Comparison of ENCODE assay signal across 8 cellular contexts in genomic region chrX:11759172-11759460, GRCh38. TPM values are rescaled to one million over a fixed set of nuclear protein-coding genes. Genes with fewer than 3 reads are reported as not detected.
DNase-seq lines count a peak whose midpoint lies in the region; ATAC-seq and TF ChIP-seq lines count a peak whose summit lies in the region.

No MANE protein-coding gene starts in this region.

- no peaks in the 10 kb centered on the region for H3K27me3 ChIP-seq in HCT116 (ENCODE audit: insufficient read depth, low read length)

- H3K36me3 Mint-ChIP-seq in activated CD8-positive, alpha-beta T cell treated with anti-CD3 and anti-CD28 coated beads for 36 hours (ENCODE audit: low read depth): peaks cover 33% of the 10 kb centered on the region
- peaks cover 54% of the 10 kb centered on the region for H3K36me3 Mint-ChIP-seq in stimulated activated effector memory CD8-positive, alpha-beta T cell treated with anti-CD3 and anti-CD28 coated beads, Interleukin-12 subunit alpha, Interleukin-12 subunit beta, amount 100 ng/mL, for 72 hours

- H3K9ac ChIP-seq in HCT116 (ENCODE audit: low read length): peak overlapping the region; percentile 74

- peak overlapping the region; percentile 44 for H3K27ac ChIP-seq in HCT116 (ENCODE audit: low read depth, low read length)

- peak overlapping the region; percentile 99 for H3K27ac Mint-ChIP-seq in activated CD8-positive, alpha-beta T cell treated with anti-CD3 and anti-CD28 coated beads for 36 hours
- H3K27ac Mint-ChIP-seq in stimulated activated effector memory CD8-positive, alpha-beta T cell treated with anti-CD3 and anti-CD28 coated beads, Interleukin-12 subunit alpha, Interleukin-12 subunit beta, amount 100 ng/mL, for 72 hours: peak overlapping the region; percentile 97

- DNase-seq in HCT116 (ENCODE audit: low read depth, low spot score): no peak
- DNase-seq in activated CD8-positive, alpha-beta T cell treated with anti-CD3 and anti-CD28 coated beads for 36 hours: no peak
- DNase-seq in stimulated activated effector memory CD8-positive, alpha-beta T cell treated with anti-CD3 and anti-CD28 coated beads, Interleukin-12 subunit alpha, Interleukin-12 subunit beta, amount 100 ng/mL, for 72 hours (ENCODE audit: low spot score in 2 of 2): peak in 1 of 2 donors; percentile 65
- no peak for DNase-seq in stimulated activated CD8-positive, alpha-beta memory T cell treated with anti-CD3 and anti-CD28 coated beads, Interleukin-4, amount 100 ng/mL, for 48 hours

- intact Hi-C loops in HCT116 (cut with micrococcal nuclease): no loop called here
- intact Hi-C loops in activated CD8-positive, alpha-beta T cell treated with anti-CD3 and anti-CD28 coated beads for 36 hours (cut with micrococcal nuclease): no loop called here

- peak overlapping the region; percentile 91 for H3K4me3 Mint-ChIP-seq in activated CD8-positive, alpha-beta T cell treated with anti-CD3 and anti-CD28 coated beads for 36 hours
- H3K4me3 Mint-ChIP-seq in stimulated activated effector memory CD8-positive, alpha-beta T cell treated with anti-CD3 and anti-CD28 coated beads, Interleukin-12 subunit alpha, Interleukin-12 subunit beta, amount 100 ng/mL, for 72 hours: peak overlapping the region; percentile 90

- RAD21 ChIA-PET in HCT116 (lab: Charles Lee; ENCODE audit: low non-redundant PET in 1 of 2, low total read pairs in 2 of 2, uncharacterized antibody in 2 of 2, unreplicated experiment in 2 of 2): no interaction called here

- H3K4me1 Mint-ChIP-seq in activated CD8-positive, alpha-beta T cell treated with anti-CD3 and anti-CD28 coated beads for 36 hours (ENCODE audit: low read depth): peaks cover 29% of the 10 kb centered on the region
- peaks cover 16% of the 10 kb centered on the region for H3K4me1 Mint-ChIP-seq in stimulated activated effector memory CD8-positive, alpha-beta T cell treated with anti-CD3 and anti-CD28 coated beads, Interleukin-12 subunit alpha, Interleukin-12 subunit beta, amount 100 ng/mL, for 72 hours

- H3K9me3 ChIP-seq in HCT116 (ENCODE audit: control insufficient read depth in 1 of 2, insufficient read depth in 1 of 2, low read depth in 1 of 2, low read length in 2 of 2): no peaks in the 10 kb centered on the region

- peak; percentile 10 for ATAC-seq in HCT116
- ATAC-seq in activated CD8-positive, alpha-beta T cell treated with anti-CD3 and anti-CD28 coated beads for 36 hours: no peak
- no peak for ATAC-seq in stimulated activated effector memory CD8-positive, alpha-beta T cell treated with anti-CD3 and anti-CD28 coated beads, Interleukin-12 subunit alpha, Interleukin-12 subunit beta, amount 100 ng/mL, for 72 hours
- no peak for ATAC-seq in HG03432 (IDR thresholded peaks at IDR 0.05; ENCODE audit: unreplicated experiment)
- no peak for ATAC-seq in HG02938 (IDR thresholded peaks at IDR 0.05; ENCODE audit: unreplicated experiment)
- ATAC-seq in HG03196 (IDR thresholded peaks at IDR 0.05; ENCODE audit: unreplicated experiment): no peak

- H3K4me3 ChIP-seq in HCT116 (replicated peaks in 1 of 2; ENCODE audit: low read depth in 1 of 2, low read length in 2 of 2) (peak overlapping the region; percentile 74 to 76), iPS-11a (ENCODE audit: low read depth, low read length) (peak overlapping the region; percentile 70)

- CTCF ChIA-PET in HCT116 (lab: Charles Lee): interaction anchor here (0.6 to 2.0 kb wide), 4 partner anchors 9 to 15 kb away, joined by 3 to 7 read pairs (median 4); no protein-coding TSS in a partner anchor
- CTCF ChIA-PET in activated CD8-positive, alpha-beta T cell treated with anti-CD3 and anti-CD28 coated beads for 36 hours (lab: Charles Lee): interaction anchor here (0.8 to 1.4 kb wide), 2 partner anchors 11 to 28 kb away, joined by 3 to 6 read pairs; no protein-coding TSS in a partner anchor

- no peak for TF ChIP-seq RAD21 in HCT116 (IDR thresholded peaks at IDR 0.05; ENCODE audit: low read depth)

- no TSS peak for BruUV-seq in HCT116 (replicated peaks; lab: Mats Ljungman, UMichigan)

- no peak for TF ChIP-seq CTCF in HCT116 (IDR thresholded peaks at IDR 0.05 in 2 of 3, conservative IDR thresholded peaks at IDR 0.05 in 1 of 3; ENCODE audit: borderline replicate concordance in 1 of 3, insufficient read depth in 1 of 3, low read depth in 2 of 3, low read length in 2 of 3)
- no peak for TF ChIP-seq CTCF in activated CD8-positive, alpha-beta T cell treated with anti-CD3 and anti-CD28 coated beads for 36 hours (IDR thresholded peaks at IDR 0.05)

- no peaks in the 10 kb centered on the region for H3K9me2 ChIP-seq in HCT116 (ENCODE audit: insufficient read depth)

- POLR2A ChIA-PET in HCT116 (lab: Charles Lee): no interaction called here
- POLR2A ChIA-PET in activated CD8-positive, alpha-beta T cell treated with anti-CD3 and anti-CD28 coated beads for 36 hours (lab: Charles Lee): interaction anchor here (0.6 kb wide), 1 partner anchor 12 kb away, joined by 3 read pairs; no protein-coding TSS in a partner anchor

- H4K20me1 ChIP-seq in HCT116 (ENCODE audit: insufficient read depth): no peaks in the 10 kb centered on the region

- H3K27me3 Mint-ChIP-seq in activated CD8-positive, alpha-beta T cell treated with anti-CD3 and anti-CD28 coated beads for 36 hours: no peaks in the 10 kb centered on the region

- H3K36me3 ChIP-seq in HCT116 (ENCODE audit: control insufficient read depth in 1 of 2, insufficient read depth in 2 of 2, low read length in 2 of 2): no peaks in the 10 kb centered on the region; a peak in 1 of 4 replicates

- H3K79me2 ChIP-seq in HCT116 (ENCODE audit: insufficient read depth, low read length): no peaks in the 10 kb centered on the region

- H3K4me1 ChIP-seq in HCT116 (ENCODE audit: control insufficient read depth in 1 of 2, insufficient read depth in 2 of 2, low read length in 2 of 2): peaks cover 0 to 4% of the 10 kb centered on the region in 2 experiments; a peak in 1 of 4 replicates

- no peak overlapping the region for H2AFZ ChIP-seq in HCT116 (ENCODE audit: low read depth, low read length, poor library complexity, severe bottlenecking)

- no peaks in the 10 kb centered on the region for H3K9me3 Mint-ChIP-seq in activated CD8-positive, alpha-beta T cell treated with anti-CD3 and anti-CD28 coated beads for 36 hours
- no peaks in the 10 kb centered on the region for H3K9me3 Mint-ChIP-seq in stimulated activated effector memory CD8-positive, alpha-beta T cell treated with anti-CD3 and anti-CD28 coated beads, Interleukin-12 subunit alpha, Interleukin-12 subunit beta, amount 100 ng/mL, for 72 hours

- TF ChIP-seq POLR2A in HCT116 (IDR thresholded peaks at IDR 0.05; ENCODE audit: borderline replicate concordance, extremely low read depth, insufficient read depth, insufficient read length): no peak

- H3K4me2 ChIP-seq in HCT116 (ENCODE audit: low read length): peak overlapping the region; percentile 84

TF ChIP-seq in HCT116, 20 proteins besides CTCF, POLR2A, EP300 and RAD21:
- no peak for TF ChIP-seq JUND (IDR thresholded peaks at IDR 0.05)
- no peak for TF ChIP-seq EZH2phosphoT487 (IDR thresholded peaks at IDR 0.05; ENCODE audit: borderline replicate concordance)
- TF ChIP-seq POLR2AphosphoS5 (IDR thresholded peaks at IDR 0.05; ENCODE audit: low read depth, low read length): no peak
- TF ChIP-seq SIN3A (IDR thresholded peaks at IDR 0.05; ENCODE audit: low read depth): no peak
- TF ChIP-seq CBX3 (IDR thresholded peaks at IDR 0.05; ENCODE audit: low read depth): no peak
- TF ChIP-seq ZBTB33 (IDR thresholded peaks at IDR 0.05; ENCODE audit: extremely low read depth, insufficient replicate concordance, low read length): no peak
- no peak for TF ChIP-seq TCF7L2 (IDR thresholded peaks at IDR 0.05; ENCODE audit: borderline replicate concordance, extremely low read depth, insufficient read depth, insufficient read length)
- TF ChIP-seq YY1 (IDR thresholded peaks at IDR 0.05; ENCODE audit: extremely low read depth, insufficient replicate concordance, low read depth, low read length): no peak
- TF ChIP-seq ELF1 (IDR thresholded peaks at IDR 0.05; ENCODE audit: borderline replicate concordance, low read depth): no peak
- no peak for TF ChIP-seq ZFX (IDR thresholded peaks at IDR 0.05)
- no peak for TF ChIP-seq FOSL1 (IDR thresholded peaks at IDR 0.05; ENCODE audit: low read depth)
- no peak for TF ChIP-seq EGR1 (IDR thresholded peaks at IDR 0.05; ENCODE audit: low read depth)
- TF ChIP-seq EZH2 (IDR thresholded peaks at IDR 0.05): no peak
- no peak for TF ChIP-seq SP1 (IDR thresholded peaks at IDR 0.05; ENCODE audit: low read depth)
- TF ChIP-seq CEBPB (IDR thresholded peaks at IDR 0.05; ENCODE audit: low read depth): no peak

RNA-seq across cellular contexts. Expression of gene MSL3, which starts 1.1 kb away (rescaled TPM):
- total RNA-seq in HCT116 (2021; ENCODE audit: unreplicated experiment): 12.0 TPM
- 4.4 and 5.7 TPM in 2 replicates for polyA plus RNA-seq in HCT116 (2012)
- total RNA-seq in activated CD8-positive, alpha-beta T cell treated with anti-CD3 and anti-CD28 coated beads for 36 hours: 10 to 100 TPM; 39.3 to 40.7 TPM
